ENCODE assay signal across 8 cellular contexts in genomic region chr6:37819177-37819801, GRCh38. TPM values are rescaled to one million over a fixed set of nuclear protein-coding genes. Genes with fewer than 3 reads are reported as not detected.
DNase-seq lines count a peak whose midpoint lies in the region; ATAC-seq and TF ChIP-seq lines count a peak whose summit lies in the region.

ZFAND3 (plus strand) TSS chr6:37819727; CDS start chr6:37819946, 219 bp downstream.

- TF ChIP-seq CTCF in GM10248 (IDR thresholded peaks at IDR 0.05; ENCODE audit: control extremely low read depth, extremely low read depth, low read depth, missing control alignments) (no peak), suprapubic skin (IDR thresholded peaks at IDR 0.05) (no peak)

- POLR2A ChIA-PET in GM10248 (lab: Yijun Ruan, JAX): interaction anchor here (0.6 to 1.0 kb wide), 3 partner anchors 8 to 63 kb away, joined by 3 to 6 read pairs (median 3); no protein-coding TSS in a partner anchor

- TF ChIP-seq EP300 in suprapubic skin (IDR thresholded peaks at IDR 0.05): no peak

- no peaks in the 10 kb centered on the region for H3K36me3 ChIP-seq in suprapubic skin

- peaks cover 46% of the 10 kb centered on the region for H3K4me1 ChIP-seq in suprapubic skin

- WGBS in suprapubic skin: 0% methylated on average over 22 of the region's 64 CpGs

- peak within 1 kb of the TSS; percentile 99 to 100 for H3K27ac Mint-ChIP-seq in activated naive CD4-positive, alpha-beta T cell treated with anti-CD3 and anti-CD28 coated beads, Interleukin-2, amount 50 U/mL, for 72 hours

- peaks cover 9% of the 10 kb centered on the region in 2 donors for H3K36me3 Mint-ChIP-seq in activated naive CD4-positive, alpha-beta T cell treated with anti-CD3 and anti-CD28 coated beads, Interleukin-2, amount 50 U/mL, for 72 hours

- peak in 1 of 2 donors; percentile 24 for TF ChIP-seq POLR2A in suprapubic skin (IDR thresholded peaks at IDR 0.05)

- DNase-seq in GM10248 (ENCODE audit: extremely low spot score) (peak; percentile 96), NCI-H1092 treated with DMSO at 0.1 percent for 48 hours (lab: John Stamatoyannopoulos, UW) (peak; percentile 96), SKM-1 (lab: John Stamatoyannopoulos, UW; ENCODE audit: unreplicated experiment) (peak; percentile 86), glomerular endothelial cell (ENCODE audit: extremely low read depth, low read depth, low spot score) (peak; percentile 76), occipital lobe (lab: John Stamatoyannopoulos, UW) (peak; percentile 96), suprapubic skin (ENCODE audit: low spot score in 2 of 2) (peak; percentile 98)
- peak; percentile 95 to 98 for DNase-seq in activated naive CD4-positive, alpha-beta T cell treated with anti-CD3 and anti-CD28 coated beads, Interleukin-2, amount 50 U/mL, for 72 hours (ENCODE audit: low spot score in 2 of 2)

- no peaks in the 10 kb centered on the region for H3K9me3 Mint-ChIP-seq in activated naive CD4-positive, alpha-beta T cell treated with anti-CD3 and anti-CD28 coated beads, Interleukin-2, amount 50 U/mL, for 72 hours

- no peaks in the 10 kb centered on the region for H3K27me3 ChIP-seq in suprapubic skin

- peak within 1 kb of the TSS; percentile 98 for H3K27ac ChIP-seq in suprapubic skin

- no peaks in the 10 kb centered on the region for H3K9me3 ChIP-seq in suprapubic skin

- CTCF ChIA-PET in GM10248 (lab: Yijun Ruan, JAX): interaction anchor here (1.6 kb wide), 1 partner anchor 13 kb away, joined by 4 read pairs; no protein-coding TSS in a partner anchor

- ATAC-seq in HG02623 (IDR thresholded peaks at IDR 0.05; ENCODE audit: unreplicated experiment): peak; percentile 84
- peak; percentile 84 to 89 for ATAC-seq in activated naive CD4-positive, alpha-beta T cell treated with anti-CD3 and anti-CD28 coated beads, Interleukin-2, amount 50 U/mL, for 72 hours

- peak within 1 kb of the TSS; percentile 97 for H3K4me3 ChIP-seq in suprapubic skin

RNA-seq across cellular contexts. Expression of gene ZFAND3, which starts in this region (rescaled TPM):
- total RNA-seq in activated naive CD4-positive, alpha-beta T cell treated with anti-CD3 and anti-CD28 coated beads, Interleukin-2, amount 50 U/mL, for 72 hours: 10 to 100 TPM; 34.1 to 37.2 TPM
- 32.6 and 50.7 TPM in 2 replicates for total RNA-seq in glomerular endothelial cell
- total RNA-seq in occipital lobe: 23.4 TPM
- 10 to 100 TPM; 31.1 to 41.0 (median 36.3) TPM for total RNA-seq in suprapubic skin

Comparison
In these comparisons a context has a peak if more than half of its experiments do, and no peak if none do; other contexts are left out.
1. Peak in every context shown above with its lines: DNase-seq, ATAC-seq, H3K4me3 ChIP-seq and H3K27ac ChIP-seq.